1 cellular context compared by ENCODE assay signal in genomic region chr17:32303861-32304288, GRCh38.
A peak's percentile ranks its signal among the peaks of the same experiment; 100 is the strongest.
TF ChIP-seq lines count a peak whose summit lies in the region.

No MANE protein-coding gene starts in this region.

TF ChIP-seq in HepG2, 621 proteins besides CTCF, POLR2A, EP300 and RAD21:
- TF ChIP-seq, protein P1, sequence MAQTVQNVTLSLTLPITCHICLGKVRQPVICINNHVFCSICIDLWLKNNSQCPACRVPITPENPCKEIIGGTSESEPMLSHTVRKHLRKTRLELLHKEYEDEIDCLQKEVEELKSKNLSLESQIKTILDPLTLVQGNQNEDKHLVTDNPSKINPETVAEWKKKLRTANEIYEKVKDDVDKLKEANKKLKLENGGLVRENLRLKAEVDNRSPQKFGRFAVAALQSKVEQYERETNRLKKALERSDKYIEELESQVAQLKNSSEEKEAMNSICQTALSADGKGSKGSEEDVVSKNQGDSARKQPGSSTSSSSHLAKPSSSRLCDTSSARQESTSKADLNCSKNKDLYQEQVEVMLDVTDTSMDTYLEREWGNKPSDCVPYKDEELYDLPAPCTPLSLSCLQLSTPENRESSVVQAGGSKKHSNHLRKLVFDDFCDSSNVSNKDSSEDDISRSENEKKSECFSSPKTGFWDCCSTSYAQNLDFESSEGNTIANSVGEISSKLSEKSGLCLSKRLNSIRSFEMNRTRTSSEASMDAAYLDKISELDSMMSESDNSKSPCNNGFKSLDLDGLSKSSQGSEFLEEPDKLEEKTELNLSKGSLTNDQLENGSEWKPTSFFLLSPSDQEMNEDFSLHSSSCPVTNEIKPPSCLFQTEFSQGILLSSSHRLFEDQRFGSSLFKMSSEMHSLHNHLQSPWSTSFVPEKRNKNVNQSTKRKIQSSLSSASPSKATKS (CRISPR knock-in tag; IDR thresholded peaks at IDR 0.05): no peak
- no peak for TF ChIP-seq NFIC (IDR thresholded peaks at IDR 0.05; ENCODE audit: low read length)
- no peak for TF ChIP-seq ZNF407 (CRISPR knock-in tag; IDR thresholded peaks at IDR 0.05; ENCODE audit: not compliant biosample characterization)
- 0 out of 2 replicates have a peak, but pooled peaks have one; percentile 24 for TF ChIP-seq CREB1 (IDR thresholded peaks at IDR 0.05)
- TF ChIP-seq CREB1 (CRISPR knock-in tag; IDR thresholded peaks at IDR 0.05): no peak
- TF ChIP-seq ZNF143 (CRISPR knock-in tag; IDR thresholded peaks at IDR 0.05): no peak
- TF ChIP-seq CENPX (CRISPR knock-in tag; IDR thresholded peaks at IDR 0.05): no peak
- TF ChIP-seq ZNF530 (CRISPR knock-in tag; IDR thresholded peaks at IDR 0.05; ENCODE audit: low read depth): no peak
- TF ChIP-seq SMAD9 (CRISPR knock-in tag; IDR thresholded peaks at IDR 0.05): no peak
- TF ChIP-seq ZNF652 (CRISPR knock-in tag; IDR thresholded peaks at IDR 0.05; ENCODE audit: borderline replicate concordance, low read depth): no peak
- no peak for TF ChIP-seq FOXO1 (CRISPR knock-in tag; IDR thresholded peaks at IDR 0.05)
- no peak for TF ChIP-seq ZNF33A (CRISPR knock-in tag; IDR thresholded peaks at IDR 0.05; ENCODE audit: borderline replicate concordance)
- TF ChIP-seq KLF6 (CRISPR knock-in tag; IDR thresholded peaks at IDR 0.05): no peak
- peak; percentile 86 for TF ChIP-seq ATF7 (IDR thresholded peaks at IDR 0.05)
- no peak for TF ChIP-seq ATF7 (CRISPR knock-in tag; IDR thresholded peaks at IDR 0.05)
- TF ChIP-seq SAFB2 (CRISPR knock-in tag; IDR thresholded peaks at IDR 0.05; ENCODE audit: borderline replicate concordance, low read depth): no peak
- TF ChIP-seq ZNF781 (CRISPR knock-in tag; IDR thresholded peaks at IDR 0.05; ENCODE audit: borderline replicate concordance, not compliant biosample characterization): no peak
